ENCODE assay signal across 9 cellular contexts in the genomic region with DNA sequence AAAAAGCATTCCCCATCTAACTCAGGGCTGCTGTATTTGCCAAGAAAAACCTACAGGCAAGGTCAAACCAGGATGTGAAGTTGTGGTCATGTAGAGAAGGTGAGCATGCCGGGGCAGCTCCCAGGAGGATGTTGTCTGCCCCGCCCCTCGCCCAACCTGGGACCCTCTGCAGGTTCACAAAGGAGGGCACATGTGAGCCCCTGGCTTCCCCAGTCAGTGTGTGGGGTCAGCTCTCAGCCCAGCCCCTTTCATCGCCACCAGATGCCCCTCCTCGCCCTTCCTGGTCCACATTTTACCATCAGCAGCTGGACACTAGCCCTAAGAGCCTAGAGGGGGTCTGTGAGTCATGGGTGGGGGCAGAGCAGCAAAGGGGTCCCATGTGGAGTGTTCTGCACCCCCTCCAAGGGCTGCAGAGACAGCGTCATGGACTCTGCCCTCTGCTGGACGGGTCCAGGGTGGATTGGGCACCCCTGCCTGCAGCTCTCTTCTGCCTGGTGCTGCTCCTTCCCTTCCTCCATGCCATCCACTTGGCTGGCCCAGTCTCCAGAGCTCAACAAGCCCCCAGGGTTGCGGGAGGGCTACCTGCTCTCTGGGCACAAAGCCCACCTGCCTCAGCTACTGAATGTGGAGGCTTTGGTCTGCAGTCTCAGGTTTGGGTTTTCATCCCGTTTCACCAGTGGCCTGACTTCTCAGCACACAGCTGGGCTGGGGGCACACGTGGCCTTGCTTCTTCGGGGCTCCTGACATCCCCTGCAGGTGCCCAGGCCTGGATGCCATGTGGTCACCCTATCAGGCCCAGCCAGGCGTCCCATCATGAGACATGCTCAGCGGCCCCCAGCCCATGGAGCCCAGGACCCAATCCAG. TPM values are rescaled to one million over a fixed set of nuclear protein-coding genes. Genes with fewer than 3 reads are reported as not detected.
DNase-seq lines count a peak whose midpoint lies in the region; TF ChIP-seq lines count a peak whose summit lies in the region.
"Had no signal": no experiment of that assay in that cellular context is flagged by ENCODE, and none has a peak within 500 bp of the region (broad histone marks: within the 10 kb centered on the region; RNA-seq: fewer than 3 reads in every experiment).

No MANE protein-coding gene starts in this region.

- peaks cover 0 to 14% (median 8%) of the 10 kb centered on the region in 11 experiments; a peak in 10 of 22 replicates for H3K27me3 ChIP-seq in BLaER1 treated with 17β-estradiol and CSF1 and Interleukin-3, amounts not matched to agents 10 nM and 100 nM
- peaks cover 2 to 24% (median 9%) of the 10 kb centered on the region in 3 experiments for H3K27me3 ChIP-seq in neuronal stem cell (ENCODE audit: control insufficient read depth in 3 of 3, insufficient read depth in 3 of 3, low read depth in 1 of 3, low read length in 3 of 3)

- CTCF ChIA-PET in HEK293 (lab: Yijun Ruan, JAX) = interaction anchor here (0.5 to 11.0 kb wide), 8 partner anchors 9 to 181 kb away, joined by 3 to 105 read pairs (median 5); partner anchors contain the start of genes C19orf12 and POP4

- H2AK5ac ChIP-seq in neuronal stem cell (ENCODE audit: low read depth, low read length) = peak overlapping the region; percentile 1

- peaks cover 79 to 90% (median 80%) of the 10 kb centered on the region in 10 experiments for H3K4me1 ChIP-seq in BLaER1 treated with 17β-estradiol and CSF1 and Interleukin-3, amounts not matched to agents 10 nM and 100 nM
- peaks cover 41% of the 10 kb centered on the region for H3K4me1 ChIP-seq in HEK293 (ENCODE audit: control insufficient read depth, insufficient read depth, low read length)
- peaks cover 12 to 13% of the 10 kb centered on the region in 2 donors for H3K4me1 ChIP-seq in neuronal stem cell (ENCODE audit: control insufficient read depth in 2 of 2, insufficient read depth in 1 of 2, low read depth in 1 of 2, low read length in 2 of 2)

- H3K14ac ChIP-seq in neuronal stem cell (ENCODE audit: low read length) = no peak overlapping the region

- H3K27ac ChIP-seq in BLaER1 treated with 17β-estradiol and CSF1 and Interleukin-3, amounts not matched to agents 10 nM and 100 nM = peak overlapping the region in 2 of 11 experiments; percentile 20 to 40; a peak in 2 of 22 replicates
- H3K27ac ChIP-seq in HEK293 (ENCODE audit: extremely low read depth, low read depth, low read length) (no peak overlapping the region), neuronal stem cell (replicated peaks; ENCODE audit: low read length) (no peak overlapping the region)

- no peak overlapping the region for H4K91ac ChIP-seq in neuronal stem cell (ENCODE audit: low read depth, low read length, poor library complexity)

- peaks cover 0 to 62% (median 26%) of the 10 kb centered on the region in 11 experiments; a peak in 13 of 22 replicates for H4K20me1 ChIP-seq in BLaER1 treated with 17β-estradiol and CSF1 and Interleukin-3, amounts not matched to agents 10 nM and 100 nM

- H3K9me3 ChIP-seq in BLaER1 treated with 17β-estradiol and CSF1 and Interleukin-3, amounts not matched to agents 10 nM and 100 nM (replicated peaks in 1 of 11) = no peaks in the 10 kb centered on the region
- no peaks in the 10 kb centered on the region for H3K9me3 ChIP-seq in HEK293 (ENCODE audit: control insufficient read depth, insufficient read depth, low read depth, low read length)
- H3K9me3 ChIP-seq in neuronal stem cell (replicated peaks in 1 of 2; ENCODE audit: control insufficient read depth in 2 of 2, insufficient read depth in 1 of 2, low read depth in 1 of 2, low read length in 2 of 2) = no peaks in the 10 kb centered on the region

- TF ChIP-seq CTCF in HEK293 (tag by site-specific recombination; IDR thresholded peaks at IDR 0.05) = peak; percentile 56
- TF ChIP-seq CTCF in astrocyte of the spinal cord (IDR thresholded peaks at IDR 0.05; ENCODE audit: low read depth, low read length) = peak; percentile 32

- no peak overlapping the region for H3K4ac ChIP-seq in neuronal stem cell (ENCODE audit: low read length)

- no peak overlapping the region for H2BK5ac ChIP-seq in neuronal stem cell (ENCODE audit: low read length)

- H3K18ac ChIP-seq in neuronal stem cell (ENCODE audit: low read length) = peak overlapping the region; percentile 15

- H3K9ac ChIP-seq in BLaER1 treated with 17β-estradiol and CSF1 and Interleukin-3, amounts not matched to agents 10 nM and 100 nM = peak overlapping the region in 1 of 11 experiments; percentile 83; a peak in 1 of 22 replicates
- H3K9ac ChIP-seq in neuronal stem cell (ENCODE audit: low read depth, low read length, poor library complexity) = no peak overlapping the region

- H3K79me1 ChIP-seq in neuronal stem cell (ENCODE audit: low read depth, low read length) = no peaks in the 10 kb centered on the region

- H3K36me3 ChIP-seq in BLaER1 treated with 17β-estradiol and CSF1 and Interleukin-3, amounts not matched to agents 10 nM and 100 nM = peaks cover 0 to 17% (median 3%) of the 10 kb centered on the region in 11 experiments; a peak in 13 of 22 replicates
- H3K36me3 ChIP-seq in HEK293 (ENCODE audit: control insufficient read depth in 2 of 2, insufficient read depth in 1 of 2, low read length in 2 of 2) = peaks cover 4 to 5% of the 10 kb centered on the region in 2 experiments; a peak in 2 of 3 replicates
- peaks cover 0 to 2% of the 10 kb centered on the region in 2 donors for H3K36me3 ChIP-seq in neuronal stem cell (replicated peaks in 1 of 2; ENCODE audit: control insufficient read depth in 2 of 2, insufficient read depth in 2 of 2, low read length in 2 of 2)

- no peak overlapping the region for H2BK120ac ChIP-seq in neuronal stem cell (ENCODE audit: low read depth, low read length)

- no peak overlapping the region for H2AFZ ChIP-seq in neuronal stem cell (ENCODE audit: low read length)

- H3K4me3 ChIP-seq in BLaER1 treated with 17β-estradiol and CSF1 and Interleukin-3, amounts not matched to agents 10 nM and 100 nM = peak overlapping the region in 1 of 10 experiments; percentile 93; a peak in 1 of 20 replicates
- H3K4me3 ChIP-seq in HEK293 (ENCODE audit: low read depth, low read length) (no peak overlapping the region), astrocyte of the spinal cord (ENCODE audit: low read depth, low read length) (no peak overlapping the region), neuronal stem cell (ENCODE audit: low read length in 2 of 2) (no peak overlapping the region)

- H4K8ac ChIP-seq in neuronal stem cell (ENCODE audit: low read depth, low read length) = no peak overlapping the region

- no peak overlapping the region for H2BK12ac ChIP-seq in neuronal stem cell (ENCODE audit: low read length)

- DNase-seq in astrocyte of the spinal cord (ENCODE audit: low read depth, low spot score) (no peak), neuronal stem cell (ENCODE audit: low spot score) (no peak), HuH-7 (ENCODE audit: low spot score) (no peak), NCI-H82 (lab: John Stamatoyannopoulos, UW) (no peak), foreskin melanocyte (no peak), NOMO-1 treated with DMSO at 0.1 percent for 48 hours (lab: John Stamatoyannopoulos, UW; ENCODE audit: unreplicated experiment) (no peak)
- DNase-seq: aorta had no signal

- WGBS in neuronal stem cell (ENCODE audit: extremely low coverage in 2 of 2, insufficient read length in 2 of 2, insufficient replicate concordance in 1 of 2), 2 donors = no CpG with 5 or more reads among the region's 13 CpGs

- peak overlapping the region; percentile 97 to 100 (median 99) for H3K4me2 ChIP-seq in BLaER1 treated with 17β-estradiol and CSF1 and Interleukin-3, amounts not matched to agents 10 nM and 100 nM
- H3K4me2 ChIP-seq in neuronal stem cell (ENCODE audit: insufficient read depth, low read length, poor library complexity, severe bottlenecking) = no peak overlapping the region

- in situ Hi-C loops in astrocyte of the spinal cord (cut with HindIII; ENCODE audit: low sequenced_read_pairs) = no loop called here

- no peak overlapping the region for H2BK15ac ChIP-seq in neuronal stem cell (ENCODE audit: low read length)

- no peak overlapping the region for H3K23ac ChIP-seq in neuronal stem cell (ENCODE audit: low read depth, low read length, poor library complexity)

- POLR2A ChIA-PET in HEK293 (lab: Yijun Ruan, JAX) = interaction anchor here (1.3 to 4.7 kb wide), 2 partner anchors 17 to 63 kb away, joined by 4 to 37 read pairs; partner anchors contain the start of gene POP4

TF ChIP-seq in HEK293, 187 proteins besides CTCF, POLR2A, EP300 and RAD21:
- TF ChIP-seq ZNF266 (tag by site-specific recombination; IDR thresholded peaks at IDR 0.05; ENCODE audit: low read depth) (0 out of 2 replicates have a peak, but pooled peaks have one; percentile 8), YY2 (tag by site-specific recombination; IDR thresholded peaks at IDR 0.05) (no peak), GLIS2 (tag by site-specific recombination; IDR thresholded peaks at IDR 0.05) (peak; percentile 62; the same call in 1 of the 2 replicates)

RNA-seq across cellular contexts. Expression of gene PLEKHF1, which starts 3.7 kb away (rescaled TPM):
- polyA plus RNA-seq in neuronal stem cell (2013, experiment 1 of 2) = 1.0 TPM
- 0.96 TPM for polyA plus RNA-seq in neuronal stem cell (2013, experiment 2 of 2)

RNA-seq across cellular contexts. Expression of gene C19orf12, which starts 46.1 kb away (rescaled TPM):
- polyA plus RNA-seq in neuronal stem cell (2013, experiment 1 of 2) = 20.8 TPM
- 20.7 TPM for polyA plus RNA-seq in neuronal stem cell (2013, experiment 2 of 2)
